ENCODE assay signal across 1 cellular context in genomic region chr13:45372189-45373115, GRCh38.
TF ChIP-seq lines count a peak whose summit lies in the region.

No MANE protein-coding gene starts in this region.

TF ChIP-seq in SK-N-SH treated with all-trans-retinoic acid at 6 μM for 48 hours, 23 proteins besides CTCF, POLR2A, EP300 and RAD21 (continued from another document):
- TF ChIP-seq PATZ1 (CRISPR knock-in tag; IDR thresholded peaks at IDR 0.05; ENCODE audit: borderline replicate concordance) (no peak), ZC3H10 (CRISPR knock-in tag; IDR thresholded peaks at IDR 0.05) (no peak), TCF4 (CRISPR knock-in tag; IDR thresholded peaks at IDR 0.05; ENCODE audit: borderline replicate concordance) (no peak), GLIS3 (CRISPR knock-in tag; IDR thresholded peaks at IDR 0.05) (no peak), OSR1 (CRISPR knock-in tag; IDR thresholded peaks at IDR 0.05) (no peak), CREB5 (CRISPR knock-in tag; IDR thresholded peaks at IDR 0.05; ENCODE audit: low read depth) (no peak), ZNF70 (CRISPR knock-in tag; IDR thresholded peaks at IDR 0.05) (no peak)
